1 cellular context compared by ENCODE assay signal in genomic region chr14:68719634-68720384, GRCh38.
A peak's percentile ranks its signal among the peaks of the same experiment; 100 is the strongest.
TF ChIP-seq lines count a peak whose summit lies in the region.

No MANE protein-coding gene starts in this region.

TF ChIP-seq in GM12878, 131 proteins besides CTCF, POLR2A, EP300 and RAD21 (continued from another document and continues in another):
- TF ChIP-seq ZNF592 (IDR thresholded peaks at IDR 0.05) (no peak), PML (IDR thresholded peaks at IDR 0.05; ENCODE audit: low read length) (no peak), TCF12 (IDR thresholded peaks at IDR 0.05; ENCODE audit: low read depth, low read length) (no peak), ZBTB33 (IDR thresholded peaks at IDR 0.05) (no peak), MEF2B (IDR thresholded peaks at IDR 0.05; ENCODE audit: partially characterized antibody, poor library complexity, severe bottlenecking) (no peak), MEF2A (IDR thresholded peaks at IDR 0.05; ENCODE audit: insufficient read depth, low read depth, low read length) (no peak), NRF1 (conservative IDR thresholded peaks at IDR 0.05; ENCODE audit: low read depth, low read length) (no peak), IRF4 (IDR thresholded peaks at IDR 0.05; ENCODE audit: low read depth, low read length) (no peak), MTA3 (IDR thresholded peaks at IDR 0.05; ENCODE audit: borderline replicate concordance, low read length) (no peak), BHLHE40 (IDR thresholded peaks at IDR 0.05; ENCODE audit: borderline replicate concordance in 1 of 2, low read depth in 2 of 2, low read length in 1 of 2) (peak in 1 of 2 experiments; percentile 41; a peak in 1 of 4 replicates), KDM1A (IDR thresholded peaks at IDR 0.05; ENCODE audit: borderline replicate concordance) (no peak), MTA2 (IDR thresholded peaks at IDR 0.05; ENCODE audit: low read depth) (peak; percentile 50; the same call in 1 of the 2 replicates), ATF7 (IDR thresholded peaks at IDR 0.05; ENCODE audit: low read depth) (peak; percentile 94), PRDM15 (CRISPR knock-in tag; IDR thresholded peaks at IDR 0.05) (no peak), E4F1 (IDR thresholded peaks at IDR 0.05; ENCODE audit: borderline replicate concordance, partially characterized antibody) (no peak), SREBF1 (IDR thresholded peaks at IDR 0.05; ENCODE audit: low read length) (no peak), RAD51 (IDR thresholded peaks at IDR 0.05) (no peak), HDAC6 (IDR thresholded peaks at IDR 0.05; ENCODE audit: unreplicated experiment) (no peak), STAT3 (IDR thresholded peaks at IDR 0.05; ENCODE audit: low read depth, low read length) (no peak), FOS (IDR thresholded peaks at IDR 0.05; ENCODE audit: borderline replicate concordance, extremely low read depth, insufficient read length) (no peak), POLR2AphosphoS5 (IDR thresholded peaks at IDR 0.05; ENCODE audit: low read length) (no peak), SPI1 (IDR thresholded peaks at IDR 0.05; ENCODE audit: borderline replicate concordance, insufficient read depth, low read depth, low read length) (no peak), PAX8 (IDR thresholded peaks at IDR 0.05) (no peak), TARDBP (IDR thresholded peaks at IDR 0.05; ENCODE audit: borderline replicate concordance) (no peak), JUNB (IDR thresholded peaks at IDR 0.05) (no peak), WRNIP1 (IDR thresholded peaks at IDR 0.05; ENCODE audit: borderline replicate concordance, low read depth, low read length) (no peak)
- TF ChIP-seq, protein P1, sequence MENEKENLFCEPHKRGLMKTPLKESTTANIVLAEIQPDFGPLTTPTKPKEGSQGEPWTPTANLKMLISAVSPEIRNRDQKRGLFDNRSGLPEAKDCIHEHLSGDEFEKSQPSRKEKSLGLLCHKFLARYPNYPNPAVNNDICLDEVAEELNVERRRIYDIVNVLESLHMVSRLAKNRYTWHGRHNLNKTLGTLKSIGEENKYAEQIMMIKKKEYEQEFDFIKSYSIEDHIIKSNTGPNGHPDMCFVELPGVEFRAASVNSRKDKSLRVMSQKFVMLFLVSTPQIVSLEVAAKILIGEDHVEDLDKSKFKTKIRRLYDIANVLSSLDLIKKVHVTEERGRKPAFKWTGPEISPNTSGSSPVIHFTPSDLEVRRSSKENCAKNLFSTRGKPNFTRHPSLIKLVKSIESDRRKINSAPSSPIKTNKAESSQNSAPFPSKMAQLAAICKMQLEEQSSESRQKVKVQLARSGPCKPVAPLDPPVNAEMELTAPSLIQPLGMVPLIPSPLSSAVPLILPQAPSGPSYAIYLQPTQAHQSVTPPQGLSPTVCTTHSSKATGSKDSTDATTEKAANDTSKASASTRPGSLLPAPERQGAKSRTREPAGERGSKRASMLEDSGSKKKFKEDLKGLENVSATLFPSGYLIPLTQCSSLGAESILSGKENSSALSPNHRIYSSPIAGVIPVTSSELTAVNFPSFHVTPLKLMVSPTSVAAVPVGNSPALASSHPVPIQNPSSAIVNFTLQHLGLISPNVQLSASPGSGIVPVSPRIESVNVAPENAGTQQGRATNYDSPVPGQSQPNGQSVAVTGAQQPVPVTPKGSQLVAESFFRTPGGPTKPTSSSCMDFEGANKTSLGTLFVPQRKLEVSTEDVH (IDR thresholded peaks at IDR 0.05; ENCODE audit: low read depth, partially characterized antibody), result no peak
- TF ChIP-seq, protein P2, sequence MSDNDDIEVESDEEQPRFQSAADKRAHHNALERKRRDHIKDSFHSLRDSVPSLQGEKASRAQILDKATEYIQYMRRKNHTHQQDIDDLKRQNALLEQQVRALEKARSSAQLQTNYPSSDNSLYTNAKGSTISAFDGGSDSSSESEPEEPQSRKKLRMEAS (IDR thresholded peaks at IDR 0.05; ENCODE audit: low read depth, low read length), result no peak
- TF ChIP-seq, protein P3, sequence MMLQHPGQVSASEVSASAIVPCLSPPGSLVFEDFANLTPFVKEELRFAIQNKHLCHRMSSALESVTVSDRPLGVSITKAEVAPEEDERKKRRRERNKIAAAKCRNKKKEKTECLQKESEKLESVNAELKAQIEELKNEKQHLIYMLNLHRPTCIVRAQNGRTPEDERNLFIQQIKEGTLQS (IDR thresholded peaks at IDR 0.05; ENCODE audit: borderline replicate concordance, extremely low read depth, low read depth, low read length), result no peak
- TF ChIP-seq, protein P4, sequence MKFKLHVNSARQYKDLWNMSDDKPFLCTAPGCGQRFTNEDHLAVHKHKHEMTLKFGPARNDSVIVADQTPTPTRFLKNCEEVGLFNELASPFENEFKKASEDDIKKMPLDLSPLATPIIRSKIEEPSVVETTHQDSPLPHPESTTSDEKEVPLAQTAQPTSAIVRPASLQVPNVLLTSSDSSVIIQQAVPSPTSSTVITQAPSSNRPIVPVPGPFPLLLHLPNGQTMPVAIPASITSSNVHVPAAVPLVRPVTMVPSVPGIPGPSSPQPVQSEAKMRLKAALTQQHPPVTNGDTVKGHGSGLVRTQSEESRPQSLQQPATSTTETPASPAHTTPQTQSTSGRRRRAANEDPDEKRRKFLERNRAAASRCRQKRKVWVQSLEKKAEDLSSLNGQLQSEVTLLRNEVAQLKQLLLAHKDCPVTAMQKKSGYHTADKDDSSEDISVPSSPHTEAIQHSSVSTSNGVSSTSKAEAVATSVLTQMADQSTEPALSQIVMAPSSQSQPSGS (IDR thresholded peaks at IDR 0.05; ENCODE audit: low read length), result peak; percentile 21; the same call in 1 of the 2 replicates
- TF ChIP-seq, protein P5, sequence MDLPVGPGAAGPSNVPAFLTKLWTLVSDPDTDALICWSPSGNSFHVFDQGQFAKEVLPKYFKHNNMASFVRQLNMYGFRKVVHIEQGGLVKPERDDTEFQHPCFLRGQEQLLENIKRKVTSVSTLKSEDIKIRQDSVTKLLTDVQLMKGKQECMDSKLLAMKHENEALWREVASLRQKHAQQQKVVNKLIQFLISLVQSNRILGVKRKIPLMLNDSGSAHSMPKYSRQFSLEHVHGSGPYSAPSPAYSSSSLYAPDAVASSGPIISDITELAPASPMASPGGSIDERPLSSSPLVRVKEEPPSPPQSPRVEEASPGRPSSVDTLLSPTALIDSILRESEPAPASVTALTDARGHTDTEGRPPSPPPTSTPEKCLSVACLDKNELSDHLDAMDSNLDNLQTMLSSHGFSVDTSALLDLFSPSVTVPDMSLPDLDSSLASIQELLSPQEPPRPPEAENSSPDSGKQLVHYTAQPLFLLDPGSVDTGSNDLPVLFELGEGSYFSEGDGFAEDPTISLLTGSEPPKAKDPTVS (IDR thresholded peaks at IDR 0.05; ENCODE audit: low read depth, low read length), result no peak
- TF ChIP-seq, protein P6, sequence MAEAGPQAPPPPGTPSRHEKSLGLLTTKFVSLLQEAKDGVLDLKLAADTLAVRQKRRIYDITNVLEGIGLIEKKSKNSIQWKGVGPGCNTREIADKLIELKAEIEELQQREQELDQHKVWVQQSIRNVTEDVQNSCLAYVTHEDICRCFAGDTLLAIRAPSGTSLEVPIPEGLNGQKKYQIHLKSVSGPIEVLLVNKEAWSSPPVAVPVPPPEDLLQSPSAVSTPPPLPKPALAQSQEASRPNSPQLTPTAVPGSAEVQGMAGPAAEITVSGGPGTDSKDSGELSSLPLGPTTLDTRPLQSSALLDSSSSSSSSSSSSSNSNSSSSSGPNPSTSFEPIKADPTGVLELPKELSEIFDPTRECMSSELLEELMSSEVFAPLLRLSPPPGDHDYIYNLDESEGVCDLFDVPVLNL (IDR thresholded peaks at IDR 0.05; ENCODE audit: low read depth, low read length), result no peak
- TF ChIP-seq, protein P7, sequence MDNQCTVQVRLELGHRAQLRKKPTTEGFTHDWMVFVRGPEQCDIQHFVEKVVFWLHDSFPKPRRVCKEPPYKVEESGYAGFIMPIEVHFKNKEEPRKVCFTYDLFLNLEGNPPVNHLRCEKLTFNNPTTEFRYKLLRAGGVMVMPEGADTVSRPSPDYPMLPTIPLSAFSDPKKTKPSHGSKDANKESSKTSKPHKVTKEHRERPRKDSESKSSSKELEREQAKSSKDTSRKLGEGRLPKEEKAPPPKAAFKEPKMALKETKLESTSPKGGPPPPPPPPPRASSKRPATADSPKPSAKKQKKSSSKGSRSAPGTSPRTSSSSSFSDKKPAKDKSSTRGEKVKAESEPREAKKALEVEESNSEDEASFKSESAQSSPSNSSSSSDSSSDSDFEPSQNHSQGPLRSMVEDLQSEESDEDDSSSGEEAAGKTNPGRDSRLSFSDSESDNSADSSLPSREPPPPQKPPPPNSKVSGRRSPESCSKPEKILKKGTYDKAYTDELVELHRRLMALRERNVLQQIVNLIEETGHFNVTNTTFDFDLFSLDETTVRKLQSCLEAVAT (IDR thresholded peaks at IDR 0.05), result 0 out of 2 replicates have a peak, but pooled peaks have one; percentile 34
